ENCODE assay signal across 16 cellular contexts in the genomic region with DNA sequence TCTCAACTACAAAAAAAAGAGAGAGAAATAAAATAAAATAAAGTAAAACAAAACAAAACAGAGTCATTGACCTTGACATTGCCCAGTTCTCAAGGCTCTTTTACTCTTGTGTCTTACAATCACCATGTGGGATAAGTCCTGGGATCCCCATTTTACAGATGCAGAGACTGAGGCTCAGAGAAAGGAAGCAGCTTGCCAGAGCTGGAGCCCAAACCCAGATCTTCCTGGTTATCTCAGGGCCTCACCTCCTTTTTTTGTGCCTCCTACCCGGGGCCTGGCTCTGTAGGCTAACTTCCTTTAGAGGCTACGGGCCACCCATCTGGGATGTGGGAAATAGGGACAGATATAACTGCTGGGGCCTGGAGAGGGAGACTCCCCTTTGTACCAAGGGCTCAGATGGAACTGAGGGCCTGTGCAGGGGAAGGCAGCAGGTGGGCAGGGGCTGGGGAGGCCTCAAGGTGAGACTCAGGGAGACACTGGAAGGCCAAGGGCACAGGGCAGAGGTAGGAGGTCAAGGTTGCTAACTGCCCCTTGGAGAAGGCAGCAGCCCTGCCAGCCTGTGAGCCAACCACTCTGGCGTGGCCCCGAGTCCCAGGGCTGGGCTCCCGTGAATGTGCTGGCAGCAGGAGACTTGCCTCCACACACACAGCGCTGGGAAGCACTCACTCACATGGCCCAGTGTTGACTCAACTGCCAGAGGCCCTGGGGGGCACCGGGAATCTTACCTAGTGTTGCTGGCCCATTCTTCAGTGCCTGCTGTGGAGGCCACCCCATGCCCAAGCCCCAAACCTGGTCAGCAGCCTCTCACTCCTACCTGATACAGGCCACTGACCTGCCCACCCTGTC. TPM values are rescaled to one million over a fixed set of nuclear protein-coding genes. Genes with fewer than 3 reads are reported as not detected.
A peak's percentile ranks its signal among the peaks of the same experiment; 100 is the strongest.
DNase-seq lines count a peak whose midpoint lies in the region; ATAC-seq and TF ChIP-seq lines count a peak whose summit lies in the region.
"Had no signal": no experiment of that assay in that cellular context is flagged by ENCODE, and none has a peak within 500 bp of the region (broad histone marks: within the 10 kb centered on the region; RNA-seq: fewer than 3 reads in every experiment).

No MANE protein-coding gene starts in this region.

- H3K4me3 Mint-ChIP-seq in activated T-helper 1 cell treated with anti-CD3 and anti-CD28 coated beads, Interleukin-12 subunit alpha, Interleukin-12 subunit beta, Interleukin-2, Interleukin-4 antibody, amounts not matched to agents 30 ng/mL and 10 ng/mL and 1 ng/mL, durations not matched to agents 14 hours and 24 hours and 36 hours, result peak overlapping the region; percentile 38
- H3K4me3 Mint-ChIP-seq: HFFc6 had no signal

- H3K27ac ChIP-seq in right atrium auricular region (peak overlapping the region; percentile 32 to 49), right lobe of liver (no peak overlapping the region), upper lobe of left lung (peak overlapping the region in 3 of 4 donors; percentile 32 to 59 (median 35))

- H3K9me3 ChIP-seq in right atrium auricular region (no peaks in the 10 kb centered on the region), right lobe of liver (no peaks in the 10 kb centered on the region), upper lobe of left lung (no peaks in the 10 kb centered on the region)
- H3K9me3 ChIP-seq: left ventricle myocardium inferior had no signal

- no peaks in the 10 kb centered on the region for H3K36me3 ChIP-seq in right atrium auricular region
- H3K36me3 ChIP-seq in right lobe of liver, result no peaks in the 10 kb centered on the region
- H3K36me3 ChIP-seq in upper lobe of left lung, result no peaks in the 10 kb centered on the region
- H3K36me3 ChIP-seq: left ventricle myocardium inferior had no signal

- no peak for TF ChIP-seq POLR2A in right lobe of liver (IDR thresholded peaks at IDR 0.05)
- TF ChIP-seq POLR2A in upper lobe of left lung (IDR thresholded peaks at IDR 0.05), result no peak

- H3K4me1 ChIP-seq in right atrium auricular region (peaks cover 0 to 74% of the 10 kb centered on the region in 2 donors), right lobe of liver (no peaks in the 10 kb centered on the region), upper lobe of left lung (peaks cover 35 to 50% (median 44%) of the 10 kb centered on the region in 4 donors)

- no peaks in the 10 kb centered on the region for H3K27me3 Mint-ChIP-seq in activated T-helper 1 cell treated with anti-CD3 and anti-CD28 coated beads, Interleukin-12 subunit alpha, Interleukin-12 subunit beta, Interleukin-2, Interleukin-4 antibody, amounts not matched to agents 30 ng/mL and 10 ng/mL and 1 ng/mL, durations not matched to agents 14 hours and 24 hours and 36 hours (ENCODE audit: insufficient read depth)

- no peak for TF ChIP-seq CTCF in right atrium auricular region (IDR thresholded peaks at IDR 0.05)
- no peak for TF ChIP-seq CTCF in right lobe of liver (IDR thresholded peaks at IDR 0.05)
- no peak for TF ChIP-seq CTCF in upper lobe of left lung (IDR thresholded peaks at IDR 0.05)

- H3K9me3 Mint-ChIP-seq in activated T-helper 1 cell treated with anti-CD3 and anti-CD28 coated beads, Interleukin-12 subunit alpha, Interleukin-12 subunit beta, Interleukin-2, Interleukin-4 antibody, amounts not matched to agents 30 ng/mL and 10 ng/mL and 1 ng/mL, durations not matched to agents 14 hours and 24 hours and 36 hours, result no peaks in the 10 kb centered on the region
- H3K9me3 Mint-ChIP-seq: HFFc6 had no signal

- intact Hi-C loops in left ventricle myocardium superior (cut with micrococcal nuclease) (no loop called here), right lobe of liver (cut with DNase I) (no loop called here)
- intact Hi-C loops in activated T-helper 1 cell treated with anti-CD3 and anti-CD28 coated beads, Interleukin-12 subunit alpha, Interleukin-12 subunit beta, Interleukin-2, Interleukin-4 antibody, amounts not matched to agents 30 ng/mL and 10 ng/mL and 1 ng/mL, durations not matched to agents 14 hours and 24 hours and 36 hours (cut with micrococcal nuclease), result no loop called here

- peak overlapping the region; percentile 95 for H3K27ac Mint-ChIP-seq in activated T-helper 1 cell treated with anti-CD3 and anti-CD28 coated beads, Interleukin-12 subunit alpha, Interleukin-12 subunit beta, Interleukin-2, Interleukin-4 antibody, amounts not matched to agents 30 ng/mL and 10 ng/mL and 1 ng/mL, durations not matched to agents 14 hours and 24 hours and 36 hours
- H3K27ac Mint-ChIP-seq: HFFc6 had no signal

- H3K36me3 Mint-ChIP-seq in activated T-helper 1 cell treated with anti-CD3 and anti-CD28 coated beads, Interleukin-12 subunit alpha, Interleukin-12 subunit beta, Interleukin-2, Interleukin-4 antibody, amounts not matched to agents 30 ng/mL and 10 ng/mL and 1 ng/mL, durations not matched to agents 14 hours and 24 hours and 36 hours (ENCODE audit: low read depth), result peaks cover 14% of the 10 kb centered on the region

- 100% methylated on average over 1 of the region's 7 CpGs for WGBS in right lobe of liver (ENCODE audit: insufficient coverage, low coverage, low lambda C conversion rate, missing lambda C conversion rate)
- WGBS in upper lobe of left lung, 2 donors, result 79 to 92% methylated on average over 3 to 4 of the region's 7 CpGs

- no peak overlapping the region for H3K4me3 ChIP-seq in right atrium auricular region
- no peak overlapping the region for H3K4me3 ChIP-seq in right lobe of liver
- no peak overlapping the region for H3K4me3 ChIP-seq in upper lobe of left lung
- H3K4me3 ChIP-seq: left ventricle myocardium inferior had no signal

- ATAC-seq in left ventricle myocardium superior, result no peak
- peak; percentile 6 to 24 (median 12) for ATAC-seq in right lobe of liver
- no peak for ATAC-seq in upper lobe of left lung (ENCODE audit: low FRiP score in 2 of 2)
- ATAC-seq in GM21360 (IDR thresholded peaks at IDR 0.05; ENCODE audit: unreplicated experiment), result no peak
- ATAC-seq in GM18867 (IDR thresholded peaks at IDR 0.05; ENCODE audit: unreplicated experiment), result no peak

- H3K27me3 ChIP-seq in right atrium auricular region (no peaks in the 10 kb centered on the region), right lobe of liver (no peaks in the 10 kb centered on the region), upper lobe of left lung (no peaks in the 10 kb centered on the region)

- H3K4me1 Mint-ChIP-seq in activated T-helper 1 cell treated with anti-CD3 and anti-CD28 coated beads, Interleukin-12 subunit alpha, Interleukin-12 subunit beta, Interleukin-2, Interleukin-4 antibody, amounts not matched to agents 30 ng/mL and 10 ng/mL and 1 ng/mL, durations not matched to agents 14 hours and 24 hours and 36 hours (ENCODE audit: low read depth), result peaks cover 84% of the 10 kb centered on the region

- no peak for TF ChIP-seq EP300 in upper lobe of left lung (IDR thresholded peaks at IDR 0.05)

- DNase-seq in right atrium auricular region (ENCODE audit: low spot score) (no peak), left ventricle myocardium superior (no peak), right lobe of liver (no peak), upper lobe of left lung (no peak), NCI-H82 (lab: John Stamatoyannopoulos, UW) (no peak)
- DNase-seq in activated T-helper 1 cell treated with anti-CD3 and anti-CD28 coated beads, Interleukin-12 subunit alpha, Interleukin-12 subunit beta, Interleukin-2, Interleukin-4 antibody, amounts not matched to agents 30 ng/mL and 10 ng/mL and 1 ng/mL, durations not matched to agents 14 hours and 24 hours and 36 hours (ENCODE audit: low spot score), result no peak
- DNase-seq: activated CD4-positive, alpha-beta T cell treated with anti-CD3 and anti-CD28 coated beads for 48 hours; anterior cingulate cortex; effector CD8-positive, alpha-beta T cell; glutamatergic neuron; HFFc6; left ventricle myocardium inferior; NCI-H187; NCI-H774 had no signal

RNA-seq across cellular contexts. Expression of a gene that starts 6.5 kb away (rescaled TPM):
- total RNA-seq in right atrium auricular region, result 100 to 1,000 TPM in 1 of 2 donors, 10 to 100 TPM in 1; 83.7 to 152 TPM
- total RNA-seq in left ventricle myocardium superior, result 43.3 TPM
- total RNA-seq in activated T-helper 1 cell treated with anti-CD3 and anti-CD28 coated beads, Interleukin-12 subunit alpha, Interleukin-12 subunit beta, Interleukin-2, Interleukin-4 antibody, amounts not matched to agents 30 ng/mL and 10 ng/mL and 1 ng/mL, durations not matched to agents 14 hours and 24 hours and 36 hours, result 139 and 140 TPM in 2 replicates
- total RNA-seq in right lobe of liver, result 10 to 100 TPM; 39.7 to 61.3 (median 43.8) TPM
- total RNA-seq in upper lobe of left lung, result 100 to 1,000 TPM in 1 of 6 donors, 10 to 100 TPM in 5; 55.8 to 120 (median 74.8) TPM

Comparison
In these comparisons a context has a peak if more than half of its experiments do, and no peak if none do; other contexts are left out.
1. H3K27ac ChIP-seq: peak in right atrium auricular region (2 of 2) and upper lobe of left lung (3 of 4); none in right lobe of liver (0 of 3).
2. ATAC-seq: peak in right lobe of liver (4 of 4); none in left ventricle myocardium superior (single experiment), upper lobe of left lung (0 of 2), GM21360 (single experiment) and GM18867 (single experiment).